ENCODE assay signal across 8 cellular contexts in genomic region chr6:24720131-24720603, GRCh38. TPM values are rescaled to one million over a fixed set of nuclear protein-coding genes. Genes with fewer than 3 reads are reported as not detected.
DNase-seq lines count a peak whose midpoint lies in the region.

No MANE protein-coding gene starts in this region.

- WGBS in mesodermal cell (ENCODE audit: insufficient coverage in 2 of 2), 2 experiments, result 1% methylated on average over 25 of the region's 39 CpGs

- peak overlapping the region; percentile 100 for H3K27ac ChIP-seq in mesodermal cell (ENCODE audit: low read depth, low read length, severe bottlenecking)

- H3K4me3 ChIP-seq in mesodermal cell (ENCODE audit: extremely low read depth, insufficient read depth, low read length, poor library complexity, severe bottlenecking), result peak overlapping the region; percentile 100

- DNase-seq in NCI-H510A (lab: John Stamatoyannopoulos, UW) (peak; percentile 44), NCI-H510A treated with DMSO at 0.1 percent for 48 hours (lab: John Stamatoyannopoulos, UW) (no peak), NCI-H1105 (lab: John Stamatoyannopoulos, UW) (peak; percentile 24), SHP77 treated with DMSO at 0.1 percent for 48 hours (lab: John Stamatoyannopoulos, UW) (no peak)
- peak; percentile 90 for DNase-seq in activated CD8-positive, alpha-beta memory T cell treated with anti-CD3 and anti-CD28 coated beads for 24 hours
- DNase-seq in effector CD4-positive, alpha-beta T cell, result peak; percentile 65
- peak; percentile 70 to 75 for DNase-seq in stimulated activated CD8-positive, alpha-beta memory T cell treated with anti-CD3 and anti-CD28 coated beads, Interleukin-15, amount 100 ng/mL, for 48 hours (ENCODE audit: low read depth in 2 of 2)

- no peaks in the 10 kb centered on the region for H3K9me3 ChIP-seq in mesodermal cell (ENCODE audit: control insufficient read depth, low read length)

- H3K36me3 ChIP-seq in mesodermal cell (ENCODE audit: control insufficient read depth, insufficient read depth, low read length), result peaks cover 40% of the 10 kb centered on the region

- no peaks in the 10 kb centered on the region for H3K4me1 ChIP-seq in mesodermal cell (ENCODE audit: control insufficient read depth, insufficient read depth, low read length, poor library complexity, severe bottlenecking)

RNA-seq across cellular contexts. Expression of gene C6orf62, which starts 1.2 kb away (rescaled TPM):
- 76.2 TPM for polyA plus RNA-seq in mesodermal cell (2013, experiment 1 of 2)
- 73.8 TPM for polyA plus RNA-seq in mesodermal cell (2013, experiment 2 of 2)

RNA-seq across cellular contexts. Expression of gene ACOT13, which starts 53.3 kb away (rescaled TPM):
- polyA plus RNA-seq in mesodermal cell (2013, experiment 1 of 2), result 38.9 TPM
- polyA plus RNA-seq in mesodermal cell (2013, experiment 2 of 2), result 53.6 TPM

RNA-seq across cellular contexts. Expression of gene TDP2, which starts 53.5 kb away (rescaled TPM):
- 32.0 TPM for polyA plus RNA-seq in mesodermal cell (2013, experiment 1 of 2)
- polyA plus RNA-seq in mesodermal cell (2013, experiment 2 of 2), result 37.2 TPM

RNA-seq across cellular contexts. Expression of gene GMNN, which starts 54.6 kb away (rescaled TPM):
- polyA plus RNA-seq in mesodermal cell (2013, experiment 1 of 2), result 61.3 TPM
- polyA plus RNA-seq in mesodermal cell (2013, experiment 2 of 2), result 66.6 TPM

Comparison
In these comparisons a context has a peak if more than half of its experiments do, and no peak if none do; other contexts are left out.
1. DNase-seq: peak in NCI-H510A (single experiment), NCI-H1105 (single experiment), activated CD8-positive, alpha-beta memory T cell treated with anti-CD3 and anti-CD28 coated beads for 24 hours (single experiment), effector CD4-positive, alpha-beta T cell (single experiment) and stimulated activated CD8-positive, alpha-beta memory T cell treated with anti-CD3 and anti-CD28 coated beads, Interleukin-15, amount 100 ng/mL, for 48 hours (2 of 2); none in NCI-H510A treated with DMSO at 0.1 percent for 48 hours (single experiment) and SHP77 treated with DMSO at 0.1 percent for 48 hours (single experiment).